ENCODE assay signal across 8 cellular contexts in genomic region chrX:21373637-21374162, GRCh38. TPM values are rescaled to one million over a fixed set of nuclear protein-coding genes. Genes with fewer than 3 reads are reported as not detected.
DNase-seq lines count a peak whose midpoint lies in the region; ATAC-seq and TF ChIP-seq lines count a peak whose summit lies in the region.

No MANE protein-coding gene starts in this region.

- WGBS in heart right ventricle, 2 donors = 1 to 2% methylated on average over 30 to 46 of the region's 50 CpGs

- H3K4me2 ChIP-seq in skeletal muscle satellite cell (ENCODE audit: low read length) = peak overlapping the region; percentile 83

- H3K4me3 ChIP-seq in GM12864 (ENCODE audit: low read depth, low read length) (peak overlapping the region; percentile 43), heart right ventricle (peak overlapping the region in 9 of 10 donors; percentile 31 to 60 (median 54)), skeletal muscle satellite cell (ENCODE audit: low read length) (peak overlapping the region; percentile 72)

- intact Hi-C loops in heart right ventricle (cut with DNase I) = loop anchor here in 1 of 10 donors (10.0 kb wide), 1 partner anchor 839 kb away; no protein-coding TSS in a partner anchor

- no peaks in the 10 kb centered on the region for H3K9me3 ChIP-seq in heart right ventricle
- no peaks in the 10 kb centered on the region for H3K9me3 ChIP-seq in skeletal muscle satellite cell (replicated peaks; ENCODE audit: low read length)

- H3K4me1 Mint-ChIP-seq in activated T-helper 17 cell treated with anti-CD3 and anti-CD28 coated beads, Interleukin-2, amount 50 U/mL, for 72 hours = no peaks in the 10 kb centered on the region

- TF ChIP-seq CTCF in GM12864 (IDR thresholded peaks at IDR 0.05; ENCODE audit: low read depth, low read length, missing control alignments) (no peak), heart right ventricle (IDR thresholded peaks at IDR 0.05) (no peak), GM20000 (IDR thresholded peaks at IDR 0.05; ENCODE audit: extremely low read depth, missing control alignments) (no peak)

- H3K9ac ChIP-seq in skeletal muscle satellite cell (ENCODE audit: low read depth, low read length) = peak overlapping the region; percentile 26

- H3K27ac Mint-ChIP-seq in activated T-helper 17 cell treated with anti-CD3 and anti-CD28 coated beads, Interleukin-2, amount 50 U/mL, for 72 hours = no peak overlapping the region

- H3K4me1 ChIP-seq in heart right ventricle (peaks cover 0 to 11% (median 0%) of the 10 kb centered on the region in 9 donors), skeletal muscle satellite cell (ENCODE audit: control insufficient read depth, insufficient read depth, low read length) (no peaks in the 10 kb centered on the region)

- H3K27me3 Mint-ChIP-seq in activated T-helper 17 cell treated with anti-CD3 and anti-CD28 coated beads, Interleukin-2, amount 50 U/mL, for 72 hours = no peaks in the 10 kb centered on the region

- ATAC-seq in GM21717 (IDR thresholded peaks at IDR 0.05; ENCODE audit: unreplicated experiment) (peak; percentile 22), heart right ventricle (peak in 3 of 8 donors; percentile 11 to 27 (median 24))
- peak; percentile 41 for ATAC-seq in activated T-helper 17 cell treated with anti-CD3 and anti-CD28 coated beads, Interleukin-2, amount 50 U/mL, for 72 hours (replicated peaks)

- no peak for DNase-seq in GM12864 (ENCODE audit: low read depth)
- peak; percentile 50 for DNase-seq in NCI-H1092 (lab: John Stamatoyannopoulos, UW)
- peak in 1 of 2 donors; percentile 37 for DNase-seq in heart right ventricle
- no peak for DNase-seq in GM20000 (ENCODE audit: low spot score)
- no peak for DNase-seq in inferior parietal cortex (ENCODE audit: extremely low spot score)

- H3K9me3 Mint-ChIP-seq in activated T-helper 17 cell treated with anti-CD3 and anti-CD28 coated beads, Interleukin-2, amount 50 U/mL, for 72 hours = no peaks in the 10 kb centered on the region

- H3K27me3 ChIP-seq in heart right ventricle (peaks cover 0 to 56% (median 13%) of the 10 kb centered on the region in 7 donors), skeletal muscle satellite cell (ENCODE audit: control insufficient read depth, insufficient read depth, low read length) (no peaks in the 10 kb centered on the region)

- peak overlapping the region; percentile 78 for H3K4me3 Mint-ChIP-seq in activated T-helper 17 cell treated with anti-CD3 and anti-CD28 coated beads, Interleukin-2, amount 50 U/mL, for 72 hours

- H3K36me3 Mint-ChIP-seq in activated T-helper 17 cell treated with anti-CD3 and anti-CD28 coated beads, Interleukin-2, amount 50 U/mL, for 72 hours (ENCODE audit: low read depth) = no peaks in the 10 kb centered on the region

- no peak overlapping the region for H3K27ac ChIP-seq in heart right ventricle

- H3K36me3 ChIP-seq in heart right ventricle (no peaks in the 10 kb centered on the region), skeletal muscle satellite cell (ENCODE audit: insufficient read depth, low read length) (no peaks in the 10 kb centered on the region)

RNA-seq across cellular contexts. Expression of gene CNKSR2, which starts 0.5 kb away (rescaled TPM):
- total RNA-seq in activated T-helper 17 cell treated with anti-CD3 and anti-CD28 coated beads, Interleukin-2, amount 50 U/mL, for 72 hours = 1 to 10 TPM; 3.2 TPM
- 1 to 10 TPM in 4 of 10 donors, under 1 TPM in 6; 0.25 to 1.6 (median 0.50) TPM for total RNA-seq in heart right ventricle
- polyA plus RNA-seq in heart right ventricle = under 1 TPM; 0.03 to 0.51 TPM
- 2.3 and 3.7 TPM in 2 replicates for total RNA-seq in skeletal muscle satellite cell (2012; rRNA removed)
